Comparison of ENCODE assay signal across 18 cellular contexts in genomic region chr6:40634429-40634828, GRCh38. TPM values are rescaled to one million over a fixed set of nuclear protein-coding genes. Genes with fewer than 3 reads are reported as not detected.
DNase-seq lines count a peak whose midpoint lies in the region; ATAC-seq lines count a peak whose summit lies in the region.
"Had no signal": no experiment of that assay in that cellular context is flagged by ENCODE, and none has a peak within 500 bp of the region (broad histone marks: within the 10 kb centered on the region; RNA-seq: fewer than 3 reads in every experiment).

No MANE protein-coding gene starts in this region.

- no peaks in the 10 kb centered on the region for H3K36me3 ChIP-seq in SJCRH30
- H3K36me3 ChIP-seq: breast epithelium, spleen, uterus had no signal

- H3K9me3 ChIP-seq in SJCRH30 (replicated peaks), result no peaks in the 10 kb centered on the region
- H3K9me3 ChIP-seq: breast epithelium, spleen, uterus had no signal

- no peak for ATAC-seq in GM19324 (IDR thresholded peaks at IDR 0.05; ENCODE audit: low FRiP score, unreplicated experiment)
- ATAC-seq in HG02610 (IDR thresholded peaks at IDR 0.05; ENCODE audit: unreplicated experiment), result no peak
- ATAC-seq: activated CD4-positive, CD25-positive, alpha-beta regulatory T cell treated with anti-CD3 and anti-CD28 coated beads, Interleukin-2, amount 50 U/mL, for 24 hours had no signal

- no peak overlapping the region for H3K4me3 ChIP-seq in SJCRH30
- H3K4me3 ChIP-seq: breast epithelium, spleen, uterus had no signal

- H3K27me3 ChIP-seq in SJCRH30, result no peaks in the 10 kb centered on the region
- H3K27me3 ChIP-seq: breast epithelium, spleen, uterus had no signal

- H3K27ac ChIP-seq in SJCRH30, result no peak overlapping the region
- H3K27ac ChIP-seq: breast epithelium, epithelial cell of prostate, spleen, uterus had no signal

- H3K4me1 ChIP-seq in SJCRH30, result no peaks in the 10 kb centered on the region
- H3K4me1 ChIP-seq: breast epithelium, spleen, uterus had no signal

- DNase-seq in COLO668 (lab: John Stamatoyannopoulos, UW; ENCODE audit: unreplicated experiment) (peak; percentile 82), HT-29 (ENCODE audit: low spot score) (peak; percentile 1), NCI-H2196 treated with DMSO at 0.1 percent for 48 hours (lab: John Stamatoyannopoulos, UW; ENCODE audit: unreplicated experiment) (peak; percentile 26), SHP77 (lab: John Stamatoyannopoulos, UW) (peak; percentile 58 to 63), H4 (ENCODE audit: low spot score) (no peak), SJCRH30 (no peak)
- DNase-seq: foreskin melanocyte; NCI-H446; spleen; stimulated activated CD8-positive, alpha-beta memory T cell treated with anti-CD3 and anti-CD28 coated beads, Interleukin-4, amount 100 ng/mL, for 48 hours; uterus had no signal

RNA-seq across cellular contexts. Expression of gene LRFN2, which starts 47.3 kb away (rescaled TPM):
- total RNA-seq in HT-29 (2014; rRNA removed; shearing (Covaris generic)), result not detected in 2 replicates
- not detected in 2 replicates for total RNA-seq in H4 (2014; rRNA removed; shearing (Covaris generic))
- total RNA-seq in SJCRH30 (2014; rRNA removed; shearing (Covaris generic)), result not detected in 2 replicates
- total RNA-seq: activated T-helper 2 cell treated with anti-CD3 and anti-CD28 coated beads, Interferon-gamma antibody, Interleukin-2, Interleukin-4, amounts not matched to agents 10 μg/mL and 5 μg/mL and 100 μg/mL, durations not matched to agents 14 hours and 24 hours and 36 hours; breast epithelium; OCI-LY7 had no signal

Comparison
In these comparisons a context has a peak if more than half of its experiments do, and no peak if none do; other contexts are left out.
1. DNase-seq: peak in COLO668 (single experiment), HT-29 (single experiment), NCI-H2196 treated with DMSO at 0.1 percent for 48 hours (single experiment) and SHP77 (2 of 2); none in H4 (single experiment) and SJCRH30 (0 of 2).